Comparison of ENCODE assay signal across 27 cellular contexts in genomic region chr6:107517274-107517673, GRCh38.
"Had no signal": no experiment of that assay in that cellular context is flagged by ENCODE, and none has a peak within 500 bp of the region (broad histone marks: within the 10 kb centered on the region; RNA-seq: fewer than 3 reads in every experiment).

No MANE protein-coding gene starts in this region.

- H3K27me3 ChIP-seq: stomach, suprapubic skin, testis, thyroid gland, tibial artery, tibial nerve, transverse colon, upper lobe of left lung, upper lobe of right lung, uterus, vagina had no signal

- H3K36me3 ChIP-seq: suprapubic skin, thoracic aorta, thyroid gland, transverse colon, upper lobe of left lung, upper lobe of right lung, uterus, vagina had no signal

- ATAC-seq: stimulated activated effector memory CD8-positive, alpha-beta T cell treated with anti-CD3 and anti-CD28 coated beads, Interleukin-12 subunit alpha, Interleukin-12 subunit beta, amount 100 ng/mL, for 72 hours; stimulated activated memory B cell treated with anti-CD40 and anti-IgM and Interleukin-4, amounts not matched to agents 10 μg/mL and 1 μg/mL and 100 μg/mL, for 72 hours; stimulated activated naive B cell treated with anti-CD40 and anti-IgM and Interleukin-4, amounts not matched to agents 10 μg/mL and 1 μg/mL and 100 μg/mL, for 72 hours; stimulated activated naive CD8-positive, alpha-beta T cell treated with anti-CD3 and anti-CD28 coated beads, Interleukin-15, amount 100 ng/mL, for 72 hours; stimulated activated naive CD8-positive, alpha-beta T cell treated with anti-CD3 and anti-CD28 coated beads, Interleukin-15, Interleukin-2, amounts not matched to agents 100 U/mL and 50 U/mL, for 24 hours; upper lobe of right lung had no signal

- DNase-seq: stimulated activated CD4-positive, alpha-beta T cell treated with anti-CD3 and anti-CD28 coated beads, Interleukin-2, amount 100 ng/mL, for 48 hours; stimulated activated CD4-positive, alpha-beta T cell treated with anti-CD3 and anti-CD28 coated beads, Interleukin-4, amount 100 ng/mL, for 1 hour; stimulated activated CD4-positive, alpha-beta T cell treated with anti-CD3 and anti-CD28 coated beads, Interleukin-4, amount 100 ng/mL, for 24 hours; stimulated activated CD4-positive, alpha-beta T cell treated with anti-CD3 and anti-CD28 coated beads, Interleukin-4, amount 100 ng/mL, for 4 hours; stimulated activated CD8-positive, alpha-beta memory T cell treated with anti-CD3 and anti-CD28 coated beads, Interleukin-4, amount 100 ng/mL, for 48 hours; stimulated activated naive B cell treated with anti-CD40 and anti-IgM and Interleukin-4, amounts not matched to agents 10 μg/mL and 1 μg/mL and 100 μg/mL, for 72 hours; stimulated activated naive CD4-positive, alpha-beta T cell; stimulated activated naive CD4-positive, alpha-beta T cell treated with Interleukin-2 at 50 U/mL for 16 hours; stimulated activated naive CD8-positive, alpha-beta T cell treated with anti-CD3 and anti-CD28 coated beads, Interleukin-15, amount 100 ng/mL, for 72 hours; stimulated activated naive CD8-positive, alpha-beta T cell treated with anti-CD3 and anti-CD28 coated beads, Interleukin-15, Interleukin-2, amounts not matched to agents 100 U/mL and 50 U/mL, for 24 hours; stomach; substantia nigra; testis; thyroid gland; tibial artery; transverse colon; trophoblast cell; upper lobe of left lung; upper lobe of right lung; uterus had no signal

- H3K9me3 ChIP-seq: suprapubic skin, testis, thoracic aorta, thyroid gland, vagina had no signal

- H3K4me1 ChIP-seq: stomach, suprapubic skin, testis, thyroid gland, tibial nerve, transverse colon, upper lobe of left lung, upper lobe of right lung, uterus, vagina had no signal

- FAIRE-seq: urothelium cell line had no signal

- H3K4me3 ChIP-seq: stomach, suprapubic skin, testis, thoracic aorta, thyroid gland, tibial artery, tibial nerve, transverse colon, upper lobe of left lung, upper lobe of right lung, uterus, vagina had no signal

- H3K27ac ChIP-seq: stomach, suprapubic skin, testis, thoracic aorta, thyroid gland, tibial artery, tibial nerve, transverse colon, upper lobe of left lung, upper lobe of right lung, uterus, vagina had no signal
